In genomic region chrX:19602866-19603620, GRCh38 we compare ENCODE assay signal across 13 cellular contexts.
DNase-seq lines count a peak whose midpoint lies in the region; TF ChIP-seq lines count a peak whose summit lies in the region.
"Had no signal": no experiment of that assay in that cellular context is flagged by ENCODE, and none has a peak within 500 bp of the region (broad histone marks: within the 10 kb centered on the region; RNA-seq: fewer than 3 reads in every experiment).

No MANE protein-coding gene starts in this region.

- H3K36me3 ChIP-seq in adipocyte (ENCODE audit: control insufficient read depth, insufficient read depth, low read length, severe bottlenecking) (peaks cover 4% of the 10 kb centered on the region), H7 (replicated peaks; ENCODE audit: control insufficient read depth, insufficient read depth, low read length) (no peaks in the 10 kb centered on the region), uterus (no peaks in the 10 kb centered on the region)

- H3K4me1 ChIP-seq in adipocyte (ENCODE audit: control insufficient read depth, insufficient read depth, low read length) (no peaks in the 10 kb centered on the region), uterus (no peaks in the 10 kb centered on the region)

- H3K4me3 ChIP-seq in adipocyte (ENCODE audit: low read length) (no peak overlapping the region), H7 (ENCODE audit: insufficient read depth, low read depth, low read length) (no peak overlapping the region), uterus (no peak overlapping the region)

- peaks cover 2% of the 10 kb centered on the region for H3K9me3 ChIP-seq in adipocyte (ENCODE audit: control insufficient read depth, low read length)
- no peaks in the 10 kb centered on the region for H3K9me3 ChIP-seq in uterus

- TF ChIP-seq CTCF in uterus (IDR thresholded peaks at IDR 0.05) = no peak

- intact Hi-C loops in uterus (cut with DNase I; ENCODE audit: low total_unique reads) = no loop called here

- H3K27ac ChIP-seq in uterus = no peak overlapping the region

- peak; percentile 43 for DNase-seq in ACHN
- DNase-seq in GM04503 (ENCODE audit: low read depth) = peak; percentile 31
- peak; percentile 57 for DNase-seq in adipocyte (ENCODE audit: low read depth)
- peak; percentile 51 for DNase-seq in iPS-NIHi7 (ENCODE audit: extremely low spot score)
- DNase-seq in NCI-H1105 (lab: John Stamatoyannopoulos, UW) = no peak
- no peak for DNase-seq in NCI-H1436 treated with DMSO at 0.1 percent for 48 hours (lab: John Stamatoyannopoulos, UW)
- no peak for DNase-seq in H7
- DNase-seq in uterus = no peak
- DNase-seq: activated CD8-positive, alpha-beta memory T cell treated with anti-CD3 and anti-CD28 coated beads, Interleukin-2, amount 50 U/mL, for 48 hours; DMS79; effector CD8-positive, alpha-beta T cell; NCI-H2227 treated with DMSO at 0.1 percent for 48 hours; T-helper 1 cell had no signal

- H3K9ac ChIP-seq in adipocyte (ENCODE audit: low read length) = no peak overlapping the region

- TF ChIP-seq POLR2A in uterus (IDR thresholded peaks at IDR 0.05) = no peak

- in situ Hi-C loops in ACHN (cut with HindIII; ENCODE audit: low pct_ligation_motif_present, low pct_unique_long_range_greater_than_20kb, low sequenced_read_pairs) = no loop called here

- peaks cover 3% of the 10 kb centered on the region for H3K27me3 ChIP-seq in adipocyte (replicated peaks; ENCODE audit: control insufficient read depth, insufficient read depth, low read length)
- no peaks in the 10 kb centered on the region for H3K27me3 ChIP-seq in H7 (ENCODE audit: control insufficient read depth, insufficient read depth, low read length)
- H3K27me3 ChIP-seq in uterus = no peaks in the 10 kb centered on the region

Comparison
In these comparisons a context has a peak if more than half of its experiments do, and no peak if none do; other contexts are left out.
1. DNase-seq: peak in ACHN (single experiment), GM04503 (single experiment), adipocyte (single experiment) and iPS-NIHi7 (single experiment); none in NCI-H1105 (single experiment), NCI-H1436 treated with DMSO at 0.1 percent for 48 hours (single experiment), H7 (single experiment) and uterus (0 of 2).